10 cellular contexts compared by ENCODE assay signal in genomic region chr16:69861276-69862030, GRCh38.
DNase-seq lines count a peak whose midpoint lies in the region; ATAC-seq, FAIRE-seq and TF ChIP-seq lines count a peak whose summit lies in the region.
"Had no signal": no experiment of that assay in that cellular context is flagged by ENCODE, and none has a peak within 500 bp of the region (broad histone marks: within the 10 kb centered on the region; RNA-seq: fewer than 3 reads in every experiment).

No MANE protein-coding gene starts in this region.

- H3K27ac ChIP-seq in HEK293 (ENCODE audit: extremely low read depth, low read depth, low read length), result no peak overlapping the region
- peak overlapping the region; percentile 56 to 86 for H3K27ac ChIP-seq in small intestine (ENCODE audit: low read depth in 1 of 2, low read length in 1 of 2)

- FAIRE-seq in small intestine (lab: Jason Lieb, UNC) (no peak), GM12891 (lab: Jason Lieb, UNC) (no peak)

- TF ChIP-seq CTCF in HEK293 (tag by site-specific recombination; IDR thresholded peaks at IDR 0.05) (no peak), astrocyte of the cerebellum (IDR thresholded peaks at IDR 0.05; ENCODE audit: low read depth, low read length, missing control alignments) (no peak)

- in situ Hi-C loops in astrocyte of the cerebellum (cut with HindIII; ENCODE audit: low sequenced_read_pairs), result no loop called here

- no peaks in the 10 kb centered on the region for H3K9me3 Mint-ChIP-seq in immature natural killer cell

- no peak overlapping the region for H3K4me3 ChIP-seq in HEK293 (ENCODE audit: low read depth, low read length)
- no peak overlapping the region for H3K4me3 ChIP-seq in astrocyte of the cerebellum (ENCODE audit: low read depth, low read length)
- no peak overlapping the region for H3K4me3 ChIP-seq in small intestine (ENCODE audit: low read depth in 1 of 2, low read length in 2 of 2)

- H3K27me3 Mint-ChIP-seq in immature natural killer cell (ENCODE audit: low read depth in 3 of 3), result peaks cover 0 to 5% (median 0%) of the 10 kb centered on the region in 3 donors

- H3K27me3 ChIP-seq in small intestine (ENCODE audit: control insufficient read depth in 2 of 2, insufficient read depth in 2 of 2, low read length in 2 of 2), result no peaks in the 10 kb centered on the region

- H3K4me1 Mint-ChIP-seq in immature natural killer cell, result peaks cover 11 to 19% of the 10 kb centered on the region in 2 donors

- TF ChIP-seq POLR2A in GM12891 (IDR thresholded peaks at IDR 0.05; ENCODE audit: low read depth, low read length), result no peak

- POLR2A ChIA-PET in HEK293 (lab: Yijun Ruan, JAX), result no interaction called here

- 16 to 35% (median 24%) methylated on average over 12 of the region's 12 CpGs for WGBS in small intestine, 3 donors

- CTCF ChIA-PET in HEK293 (lab: Yijun Ruan, JAX), result no interaction called here

- H3K36me3 ChIP-seq in HEK293 (ENCODE audit: control insufficient read depth in 2 of 2, insufficient read depth in 1 of 2, low read length in 2 of 2), result no peaks in the 10 kb centered on the region; a peak in 1 of 3 replicates
- no peaks in the 10 kb centered on the region for H3K36me3 ChIP-seq in small intestine (ENCODE audit: control insufficient read depth in 2 of 2, insufficient read depth in 2 of 2, low read length in 2 of 2)

- H3K4me3 Mint-ChIP-seq in immature natural killer cell, result no peak overlapping the region

- no peak for ATAC-seq in GM19455 (IDR thresholded peaks at IDR 0.05; ENCODE audit: unreplicated experiment)

- H3K4me1 ChIP-seq in HEK293 (ENCODE audit: control insufficient read depth, insufficient read depth, low read length) (no peaks in the 10 kb centered on the region), small intestine (ENCODE audit: control insufficient read depth in 2 of 2, insufficient read depth in 1 of 2, low read depth in 1 of 2, low read length in 1 of 2) (peaks cover 4 to 6% of the 10 kb centered on the region in 2 donors)

- DNase-seq in astrocyte of the cerebellum (ENCODE audit: low read depth) (peak; percentile 52), hippocampal formation (lab: John Stamatoyannopoulos, UW) (peak; percentile 9 to 27), small intestine (peak; percentile 73), GM12891 (ENCODE audit: insufficient read length, low spot score) (no peak), SW 1271 (lab: John Stamatoyannopoulos, UW) (no peak), immature natural killer cell (no peak)
- DNase-seq: HCEC 1CT; stimulated activated CD4-positive, alpha-beta T cell treated with anti-CD3 and anti-CD28 coated beads, Interleukin-4, amount 100 ng/mL, for 24 hours had no signal

- peaks cover 4 to 13% (median 11%) of the 10 kb centered on the region in 3 donors for H3K36me3 Mint-ChIP-seq in immature natural killer cell

- peak overlapping the region in 2 of 6 donors; percentile 29 to 37 for H3K27ac Mint-ChIP-seq in immature natural killer cell

- no peaks in the 10 kb centered on the region for H3K9me3 ChIP-seq in HEK293 (ENCODE audit: control insufficient read depth, insufficient read depth, low read depth, low read length)
- no peaks in the 10 kb centered on the region for H3K9me3 ChIP-seq in small intestine (ENCODE audit: control insufficient read depth, low read depth)

TF ChIP-seq in HEK293, 187 proteins besides CTCF, POLR2A, EP300 and RAD21:
- TF ChIP-seq EGR2 (tag by site-specific recombination; IDR thresholded peaks at IDR 0.05; ENCODE audit: low read depth), result peak; percentile 74
- TF ChIP-seq ZNF610 (tag by site-specific recombination; IDR thresholded peaks at IDR 0.05; ENCODE audit: borderline replicate concordance), result no peak
- no peak for TF ChIP-seq PATZ1 (tag by site-specific recombination; IDR thresholded peaks at IDR 0.05)
- TF ChIP-seq PRDM6 (tag by site-specific recombination; IDR thresholded peaks at IDR 0.05), result 0 out of 2 replicates have a peak, but pooled peaks have one; percentile 40
- TF ChIP-seq ZFHX2 (tag by site-specific recombination; conservative IDR thresholded peaks at IDR 0.05), result peak; percentile 52
- TF ChIP-seq GLIS1 (tag by site-specific recombination; IDR thresholded peaks at IDR 0.05), result no peak
- no peak for TF ChIP-seq GLIS2 (tag by site-specific recombination; IDR thresholded peaks at IDR 0.05)
- TF ChIP-seq HOXC10 (CRISPR knock-in tag; IDR thresholded peaks at IDR 0.05), result no peak

TF ChIP-seq in GM12891, 5 proteins besides CTCF, POLR2A, EP300 and RAD21:
- TF ChIP-seq POLR2AphosphoS5 (IDR thresholded peaks at IDR 0.05; ENCODE audit: low read depth, low read length) (no peak), TAF1 (IDR thresholded peaks at IDR 0.05; ENCODE audit: low read depth, low read length) (no peak), SPI1 (IDR thresholded peaks at IDR 0.05; ENCODE audit: low read depth, low read length) (no peak), POU2F2 (IDR thresholded peaks at IDR 0.05; ENCODE audit: low read depth, low read length) (no peak), PAX5 (IDR thresholded peaks at IDR 0.05; ENCODE audit: insufficient read depth, low read length, severe bottlenecking) (no peak)

Comparison
In these comparisons a context has a peak if more than half of its experiments do, and no peak if none do; other contexts are left out.
1. DNase-seq: peak in astrocyte of the cerebellum (single experiment), hippocampal formation (2 of 2) and small intestine (single experiment); none in GM12891 (single experiment), SW 1271 (0 of 2) and immature natural killer cell (0 of 3).